In genomic region chr2:189276277-189276676, GRCh38 we compare ENCODE assay signal across 17 cellular contexts.
DNase-seq lines count a peak whose midpoint lies in the region; ATAC-seq, FAIRE-seq and TF ChIP-seq lines count a peak whose summit lies in the region.
"Had no signal": no experiment of that assay in that cellular context is flagged by ENCODE, and none has a peak within 500 bp of the region (broad histone marks: within the 10 kb centered on the region; RNA-seq: fewer than 3 reads in every experiment).

No MANE protein-coding gene starts in this region.

- no peak for TF ChIP-seq POLR2A in GM12892 (IDR thresholded peaks at IDR 0.05; ENCODE audit: low read depth, low read length)

- H3K9me2 ChIP-seq in GM23248 (ENCODE audit: insufficient read depth) (no peaks in the 10 kb centered on the region), PC-9 (ENCODE audit: insufficient read depth) (no peaks in the 10 kb centered on the region)

- BruUV-seq in PC-9 (replicated peaks; lab: Mats Ljungman, UMichigan), result no TSS peak

- intact Hi-C loops in PC-9 (cut with micrococcal nuclease; ENCODE audit: unreplicated experiment), result no loop called here

- H2AFZ ChIP-seq in GM23248, result peak overlapping the region; percentile 47
- H2AFZ ChIP-seq in PC-9, result peak overlapping the region; percentile 63; the same call in 1 of the 2 replicates
- peak overlapping the region; percentile 3 for H2AFZ ChIP-seq in osteoblast (ENCODE audit: low read length)

- peaks cover 29% of the 10 kb centered on the region for H3K4me1 ChIP-seq in GM23248 (ENCODE audit: insufficient read depth)
- 0 out of 2 replicates have a peak, but pooled peaks cover 3% of the 10 kb centered on the region for H3K4me1 ChIP-seq in PC-9 (replicated peaks; ENCODE audit: insufficient read depth)
- peaks cover 10% of the 10 kb centered on the region for H3K4me1 ChIP-seq in osteoblast (ENCODE audit: insufficient read depth, low read length)
- 0 out of 2 replicates have a peak, but pooled peaks cover 6% of the 10 kb centered on the region for H3K4me1 ChIP-seq in SJCRH30

- H3K79me2 ChIP-seq in GM23248 (ENCODE audit: insufficient read depth) (no peaks in the 10 kb centered on the region), PC-9 (ENCODE audit: low read depth) (no peaks in the 10 kb centered on the region), osteoblast (ENCODE audit: insufficient read depth, low read length) (no peaks in the 10 kb centered on the region)

- in situ Hi-C loops in GM23248 (cut with MboI), result no loop called here

- no peaks in the 10 kb centered on the region for H3K36me3 Mint-ChIP-seq in stimulated activated naive B cell treated with anti-CD40 and anti-IgM and Interleukin-4, amounts not matched to agents 10 μg/mL and 1 μg/mL and 100 μg/mL, for 72 hours

- H3K27ac ChIP-seq in GM23248 (peak overlapping the region; percentile 89), PC-9 (no peak overlapping the region), osteoblast (ENCODE audit: low read depth, low read length) (peak overlapping the region; percentile 77), SJCRH30 (no peak overlapping the region)
- H3K27ac ChIP-seq: cardiac muscle cell, thoracic aorta had no signal

- H3K9me3 ChIP-seq in GM23248 (ENCODE audit: low read depth) (no peaks in the 10 kb centered on the region), PC-9 (ENCODE audit: insufficient read depth, low read depth) (no peaks in the 10 kb centered on the region), osteoblast (ENCODE audit: low read depth, low read length) (no peaks in the 10 kb centered on the region), SJCRH30 (replicated peaks) (0 out of 2 replicates have a peak, but pooled peaks cover 3% of the 10 kb centered on the region)
- H3K9me3 ChIP-seq: thoracic aorta had no signal

- H3F3A ChIP-seq in GM23248 (ENCODE audit: insufficient read depth) (peaks cover 8% of the 10 kb centered on the region), PC-9 (ENCODE audit: insufficient read depth, low read depth) (no peaks in the 10 kb centered on the region)

- no peak for TF ChIP-seq CTCF in PC-9 (conservative IDR thresholded peaks at IDR 0.05)
- TF ChIP-seq CTCF in osteoblast (IDR thresholded peaks at IDR 0.05; ENCODE audit: extremely low read depth, low read depth, low read length), result no peak

- no peak overlapping the region for H3K4me3 Mint-ChIP-seq in stimulated activated naive B cell treated with anti-CD40 and anti-IgM and Interleukin-4, amounts not matched to agents 10 μg/mL and 1 μg/mL and 100 μg/mL, for 72 hours

- POLR2A ChIA-PET in PC-9 (lab: Charles Lee; ENCODE audit: unreplicated experiment), result no interaction called here

- H3K27me3 Mint-ChIP-seq in stimulated activated naive B cell treated with anti-CD40 and anti-IgM and Interleukin-4, amounts not matched to agents 10 μg/mL and 1 μg/mL and 100 μg/mL, for 72 hours, result no peaks in the 10 kb centered on the region

- H3K9me3 Mint-ChIP-seq in stimulated activated naive B cell treated with anti-CD40 and anti-IgM and Interleukin-4, amounts not matched to agents 10 μg/mL and 1 μg/mL and 100 μg/mL, for 72 hours, result peaks cover 0 to 5% of the 10 kb centered on the region in 2 donors

- CTCF ChIA-PET in PC-9 (lab: Charles Lee), result no interaction called here

- H3K4me1 Mint-ChIP-seq in stimulated activated naive B cell treated with anti-CD40 and anti-IgM and Interleukin-4, amounts not matched to agents 10 μg/mL and 1 μg/mL and 100 μg/mL, for 72 hours, result no peaks in the 10 kb centered on the region

- H4K20me1 ChIP-seq in GM23248 (ENCODE audit: insufficient read depth) (no peaks in the 10 kb centered on the region), PC-9 (ENCODE audit: insufficient read depth) (no peaks in the 10 kb centered on the region), osteoblast (ENCODE audit: insufficient read depth, low read length) (no peaks in the 10 kb centered on the region)

- H3K9ac ChIP-seq in GM23248, result peak overlapping the region; percentile 77

- DNase-seq in GM23248 (peak; percentile 92), PC-9 (peak in 1 of 2 experiments; percentile 65), dedifferentiated amniotic fluid mesenchymal stem cell (ENCODE audit: extremely low spot score) (peak; percentile 95), osteoblast (ENCODE audit: insufficient read length, low spot score, missing footprints) (no peak), SJCRH30 (no peak), DMS 273 treated with DMSO at 0.1 percent for 48 hours (lab: John Stamatoyannopoulos, UW) (no peak), GM12892 (ENCODE audit: insufficient read length) (no peak)
- no peak for DNase-seq in stimulated activated naive B cell treated with anti-CD40 and anti-IgM and Interleukin-4, amounts not matched to agents 10 μg/mL and 1 μg/mL and 100 μg/mL, for 72 hours
- DNase-seq: activated T-cell treated with anti-CD3 and anti-CD28 coated beads, Interleukin-2, amount 50 U/mL, for 1 hour; COR-L47; NCI-H1436 treated with DMSO at 0.1 percent for 48 hours; NCI-H82; retina had no signal

- no peaks in the 10 kb centered on the region for H3K27me3 ChIP-seq in GM23248 (replicated peaks; ENCODE audit: insufficient read depth)
- H3K27me3 ChIP-seq in PC-9 (ENCODE audit: insufficient read depth, low read depth), result no peaks in the 10 kb centered on the region
- H3K27me3 ChIP-seq in osteoblast (ENCODE audit: insufficient read depth, low read length), result no peaks in the 10 kb centered on the region
- H3K27me3 ChIP-seq in SJCRH30, result no peaks in the 10 kb centered on the region
- H3K27me3 ChIP-seq: cardiac muscle cell had no signal

- 2 to 5% methylated on average over 2 of the region's 2 CpGs for WGBS in GM23248 (ENCODE audit: low coverage in 1 of 2, low lambda C conversion rate in 2 of 2, missing lambda C conversion rate in 2 of 2), 2 experiments

- H3K4me3 ChIP-seq in GM23248, result peak overlapping the region; percentile 33
- H3K4me3 ChIP-seq in PC-9, result no peak overlapping the region
- H3K4me3 ChIP-seq in osteoblast (ENCODE audit: insufficient read depth, low read length), result no peak overlapping the region
- H3K4me3 ChIP-seq in SJCRH30, result no peak overlapping the region
- H3K4me3 ChIP-seq: cardiac muscle cell, thoracic aorta had no signal

- no peaks in the 10 kb centered on the region for H3K36me3 ChIP-seq in GM23248 (ENCODE audit: low read depth)
- H3K36me3 ChIP-seq in PC-9 (ENCODE audit: low read depth), result no peaks in the 10 kb centered on the region
- no peaks in the 10 kb centered on the region for H3K36me3 ChIP-seq in osteoblast (ENCODE audit: insufficient read depth, low read length)
- no peaks in the 10 kb centered on the region for H3K36me3 ChIP-seq in SJCRH30
- H3K36me3 ChIP-seq: cardiac muscle cell, thoracic aorta had no signal

- FAIRE-seq in GM12892 (lab: Jason Lieb, UNC), result no peak
- FAIRE-seq: H1 had no signal

- no peak for ATAC-seq in stimulated activated naive B cell treated with anti-CD40 and anti-IgM and Interleukin-4, amounts not matched to agents 10 μg/mL and 1 μg/mL and 100 μg/mL, for 72 hours (replicated peaks)
- ATAC-seq: activated CD4-positive, CD25-positive, alpha-beta regulatory T cell treated with anti-CD3 and anti-CD28 coated beads, Interleukin-2, amount 50 U/mL, for 24 hours had no signal

- H3K4me2 ChIP-seq in GM23248 (ENCODE audit: unreplicated experiment) (peak overlapping the region; percentile 51), PC-9 (no peak overlapping the region), osteoblast (ENCODE audit: insufficient read depth, low read length) (peak overlapping the region; percentile 6)

- H3K27ac Mint-ChIP-seq in stimulated activated naive B cell treated with anti-CD40 and anti-IgM and Interleukin-4, amounts not matched to agents 10 μg/mL and 1 μg/mL and 100 μg/mL, for 72 hours, result no peak overlapping the region

Comparison
In these comparisons a context has a peak if more than half of its experiments do, and no peak if none do; other contexts are left out.
1. DNase-seq: peak in GM23248 (single experiment) and dedifferentiated amniotic fluid mesenchymal stem cell (single experiment); none in osteoblast (single experiment), SJCRH30 (0 of 2), DMS 273 treated with DMSO at 0.1 percent for 48 hours (single experiment), GM12892 (single experiment) and stimulated activated naive B cell treated with anti-CD40 and anti-IgM and Interleukin-4, amounts not matched to agents 10 μg/mL and 1 μg/mL and 100 μg/mL, for 72 hours (single experiment).
2. H2AFZ ChIP-seq: peak in every context shown above with its lines; median percentile 63 in PC-9; 47 in GM23248; 3 in osteoblast.
3. H3K27ac ChIP-seq: peak in GM23248 (single experiment) and osteoblast (single experiment); none in PC-9 (single experiment) and SJCRH30 (single experiment).